30 cellular contexts compared by ENCODE assay signal in genomic region chr16:29850998-29851397, GRCh38. TPM values are rescaled to one million over a fixed set of nuclear protein-coding genes. Genes with fewer than 3 reads are reported as not detected.
"Had no signal": no experiment of that assay in that cellular context is flagged by ENCODE, and none has a peak within 500 bp of the region (broad histone marks: within the 10 kb centered on the region; RNA-seq: fewer than 3 reads in every experiment).

No MANE protein-coding gene starts in this region.

- H3K9me3 Mint-ChIP-seq: activated CD4-positive, alpha-beta memory T cell treated with anti-CD3 and anti-CD28 coated beads for 36 hours; activated CD4-positive, alpha-beta T cell treated with anti-CD3 and anti-CD28 coated beads, Interleukin-2, amount 10 ng/mL, durations not matched to agents 24 days and 14 days; activated T-helper 17 cell treated with anti-CD3 and anti-CD28 coated beads, Interleukin-2, amount 50 U/mL, for 72 hours; central memory CD8-positive, alpha-beta T cell; effector memory CD8-positive, alpha-beta T cell had no signal

- ATAC-seq: activated CD4-positive, alpha-beta T cell treated with anti-CD3 and anti-CD28 coated beads for 36 hours; activated CD8-positive, alpha-beta memory T cell treated with anti-CD3 and anti-CD28 coated beads, Interleukin-2, amount 10 ng/mL, durations not matched to agents 7 days and 5 days; activated CD8-positive, alpha-beta T cell treated with anti-CD3 and anti-CD28 coated beads, Interleukin-2, amount 10 ng/mL, durations not matched to agents 7 days and 5 days; activated T-helper 17 cell treated with anti-CD3 and anti-CD28 coated beads, Interleukin-2, amount 50 U/mL, for 72 hours; effector memory CD8-positive, alpha-beta T cell; foreskin keratinocyte; gastrocnemius medialis; heart left ventricle had no signal

- H3K36me3 Mint-ChIP-seq: activated naive CD8-positive, alpha-beta T cell had no signal

- H3K27me3 Mint-ChIP-seq: activated CD4-positive, alpha-beta memory T cell treated with anti-CD3 and anti-CD28 coated beads for 36 hours; activated CD4-positive, alpha-beta T cell treated with anti-CD3 and anti-CD28 coated beads for 36 hours; activated CD4-positive, alpha-beta T cell treated with anti-CD3 and anti-CD28 coated beads, Interleukin-2, amount 10 ng/mL, durations not matched to agents 24 days and 14 days; activated CD8-positive, alpha-beta memory T cell treated with anti-CD3 and anti-CD28 coated beads, Interleukin-2, amount 10 ng/mL, durations not matched to agents 7 days and 5 days; activated naive CD8-positive, alpha-beta T cell; activated T-helper 17 cell treated with anti-CD3 and anti-CD28 coated beads, Interleukin-2, amount 50 U/mL, for 72 hours; central memory CD8-positive, alpha-beta T cell; effector memory CD8-positive, alpha-beta T cell had no signal

- DNase-seq: activated CD4-positive, alpha-beta memory T cell treated with anti-CD3 and anti-CD28 coated beads for 36 hours; activated CD4-positive, alpha-beta T cell treated with anti-CD3 and anti-CD28 coated beads for 36 hours; activated CD4-positive, alpha-beta T cell treated with anti-CD3 and anti-CD28 coated beads, Interleukin-2, amount 10 ng/mL, durations not matched to agents 24 days and 14 days; activated CD4-positive, CD25-positive, alpha-beta regulatory T cell; activated CD4-positive, CD25-positive, alpha-beta regulatory T cell treated with anti-CD3 and anti-CD28 coated beads, Interleukin-2, amount 50 U/mL, for 72 hours; activated CD8-positive, alpha-beta memory T cell treated with anti-CD3 and anti-CD28 coated beads, Interleukin-2, amount 10 ng/mL, durations not matched to agents 7 days and 5 days; activated CD8-positive, alpha-beta memory T cell treated with anti-CD3 and anti-CD28 coated beads, Interleukin-2, amount 50 U/mL, for 4 hours; activated CD8-positive, alpha-beta T cell treated with anti-CD3 and anti-CD28 coated beads, Interleukin-2, amount 10 ng/mL, durations not matched to agents 7 days and 5 days; activated effector memory CD4-positive, alpha-beta T cell treated with anti-CD3 and anti-CD28 coated beads, Interleukin-2, amount 50 U/mL, for 16 hours; activated naive CD4-positive, alpha-beta T cell treated with anti-CD3 and anti-CD28 coated beads, Interleukin-2, amount 50 U/mL, for 16 hours; activated T-cell treated with anti-CD3 and anti-CD28 coated beads, Interleukin-2, amount 50 U/mL, for 1 hour; amniotic stem cell; anterior cingulate cortex; brain microvascular endothelial cell; dermis blood vessel endothelial cell; effector CD4-positive, alpha-beta T cell; effector memory CD8-positive, alpha-beta T cell; erythroblast; foreskin keratinocyte; gastrocnemius medialis; glutamatergic neuron; heart left ventricle; T-helper 2 cell had no signal

- FAIRE-seq: astrocyte had no signal

- H3K4me3 Mint-ChIP-seq: activated CD4-positive, alpha-beta memory T cell treated with anti-CD3 and anti-CD28 coated beads for 36 hours; activated CD4-positive, alpha-beta T cell treated with anti-CD3 and anti-CD28 coated beads for 36 hours; activated CD4-positive, alpha-beta T cell treated with anti-CD3 and anti-CD28 coated beads, Interleukin-2, amount 10 ng/mL, durations not matched to agents 24 days and 14 days; activated CD8-positive, alpha-beta memory T cell treated with anti-CD3 and anti-CD28 coated beads, Interleukin-2, amount 10 ng/mL, durations not matched to agents 7 days and 5 days; activated CD8-positive, alpha-beta T cell treated with anti-CD3 and anti-CD28 coated beads, Interleukin-2, amount 10 ng/mL, durations not matched to agents 7 days and 5 days; activated naive CD8-positive, alpha-beta T cell; activated T-helper 17 cell treated with anti-CD3 and anti-CD28 coated beads, Interleukin-2, amount 50 U/mL, for 72 hours; central memory CD8-positive, alpha-beta T cell; effector memory CD8-positive, alpha-beta T cell had no signal

- H3K4me1 Mint-ChIP-seq: activated CD8-positive, alpha-beta memory T cell treated with anti-CD3 and anti-CD28 coated beads, Interleukin-2, amount 10 ng/mL, durations not matched to agents 7 days and 5 days; activated T-helper 17 cell treated with anti-CD3 and anti-CD28 coated beads, Interleukin-2, amount 50 U/mL, for 72 hours had no signal

- H3K27ac ChIP-seq: brain microvascular endothelial cell, coronary artery, esophagus muscularis mucosa, foreskin keratinocyte, gastrocnemius medialis, heart left ventricle had no signal

- H3K27me3 ChIP-seq: brain microvascular endothelial cell, esophagus muscularis mucosa, foreskin keratinocyte, gastrocnemius medialis, heart left ventricle had no signal

- H3K9me3 ChIP-seq: esophagus muscularis mucosa, gastrocnemius medialis, heart left ventricle had no signal

- H3K4me3 ChIP-seq: coronary artery, esophagus muscularis mucosa, gastrocnemius medialis, heart left ventricle had no signal

- H3K4me1 ChIP-seq: foreskin keratinocyte, gastrocnemius medialis had no signal

- H3K27ac Mint-ChIP-seq: activated CD4-positive, alpha-beta memory T cell treated with anti-CD3 and anti-CD28 coated beads for 36 hours; activated CD4-positive, alpha-beta T cell treated with anti-CD3 and anti-CD28 coated beads for 36 hours; activated CD4-positive, alpha-beta T cell treated with anti-CD3 and anti-CD28 coated beads, Interleukin-2, amount 10 ng/mL, durations not matched to agents 24 days and 14 days; activated CD8-positive, alpha-beta memory T cell treated with anti-CD3 and anti-CD28 coated beads, Interleukin-2, amount 10 ng/mL, durations not matched to agents 7 days and 5 days; activated CD8-positive, alpha-beta T cell treated with anti-CD3 and anti-CD28 coated beads, Interleukin-2, amount 10 ng/mL, durations not matched to agents 7 days and 5 days; activated naive CD8-positive, alpha-beta T cell had no signal

RNA-seq across cellular contexts. Expression of gene PRRT2, which starts 39.0 kb away (rescaled TPM):
- total RNA-seq: bronchial epithelial cell had no signal
